14 cellular contexts compared by ENCODE assay signal in genomic region chr20:5923493-5923892, GRCh38. TPM values are rescaled to one million over a fixed set of nuclear protein-coding genes. Genes with fewer than 3 reads are reported as not detected.
DNase-seq lines count a peak whose midpoint lies in the region; ATAC-seq and TF ChIP-seq lines count a peak whose summit lies in the region.
"Had no signal": no experiment of that assay in that cellular context is flagged by ENCODE, and none has a peak within 500 bp of the region (broad histone marks: within the 10 kb centered on the region; RNA-seq: fewer than 3 reads in every experiment).

No MANE protein-coding gene starts in this region.

- H3K36me3 ChIP-seq in PC-3 (ENCODE audit: low read depth, low read length), result no peaks in the 10 kb centered on the region
- H3K36me3 ChIP-seq in esophagus muscularis mucosa, result no peaks in the 10 kb centered on the region
- no peaks in the 10 kb centered on the region for H3K36me3 ChIP-seq in tibial nerve
- H3K36me3 ChIP-seq: HAP-1 had no signal

- no TSS peak for BruUV-seq in PC-3 (replicated peaks; lab: Mats Ljungman, UMichigan)

- H3K9me3 ChIP-seq in PC-3 (ENCODE audit: low read length) (no peaks in the 10 kb centered on the region), esophagus muscularis mucosa (no peaks in the 10 kb centered on the region), tibial nerve (no peaks in the 10 kb centered on the region)
- H3K9me3 ChIP-seq: HAP-1 had no signal

- ATAC-seq in PC-3, result no peak

- TF ChIP-seq POLR2A in esophagus muscularis mucosa (IDR thresholded peaks at IDR 0.05; ENCODE audit: low read depth) (no peak), tibial nerve (IDR thresholded peaks at IDR 0.05) (no peak)

- H3K4me3 ChIP-seq in PC-3 (ENCODE audit: low read length) (no peak overlapping the region), esophagus muscularis mucosa (no peak overlapping the region), tibial nerve (no peak overlapping the region)
- H3K4me3 ChIP-seq: HAP-1 had no signal

- H3K27ac ChIP-seq in PC-3 (ENCODE audit: low read length), result no peak overlapping the region
- H3K27ac ChIP-seq in esophagus muscularis mucosa (replicated peaks in 1 of 4), result no peak overlapping the region
- H3K27ac ChIP-seq in tibial nerve, result no peak overlapping the region

- POLR2A ChIA-PET in PC-3 (lab: Charles Lee; ENCODE audit: unreplicated experiment), result no interaction called here

- no peaks in the 10 kb centered on the region for H3K9me2 ChIP-seq in PC-3 (replicated peaks; ENCODE audit: low read length)

- H2AFZ ChIP-seq in PC-3 (ENCODE audit: low read length), result 0 out of 2 replicates have a peak overlapping the region, but pooled peaks have one; percentile 11

- no peaks in the 10 kb centered on the region for H3K79me2 ChIP-seq in PC-3 (ENCODE audit: low read length)

- CTCF ChIA-PET in PC-3 (lab: Charles Lee), result no interaction called here

- 72% methylated on average over 5 of the region's 5 CpGs for WGBS in esophagus muscularis mucosa
- 58 to 65% methylated on average over 5 of the region's 5 CpGs for WGBS in tibial nerve, 2 donors

- no peaks in the 10 kb centered on the region for H4K20me1 ChIP-seq in PC-3 (ENCODE audit: low read length)

- no peak overlapping the region for H3K4me2 ChIP-seq in PC-3 (ENCODE audit: low read length)

- no peak for TF ChIP-seq CTCF in PC-3 (conservative IDR thresholded peaks at IDR 0.05; ENCODE audit: low read depth, low read length)
- no peak for TF ChIP-seq CTCF in esophagus muscularis mucosa (IDR thresholded peaks at IDR 0.05)
- TF ChIP-seq CTCF in GM13976 (IDR thresholded peaks at IDR 0.05; ENCODE audit: borderline replicate concordance, control extremely low read depth, extremely low read depth, insufficient read depth, missing control alignments), result no peak
- TF ChIP-seq CTCF in tibial nerve (IDR thresholded peaks at IDR 0.05), result no peak

- H3K4me1 ChIP-seq in PC-3 (ENCODE audit: insufficient read depth, low read length) (peaks cover 21% of the 10 kb centered on the region), esophagus muscularis mucosa (no peaks in the 10 kb centered on the region), tibial nerve (no peaks in the 10 kb centered on the region)
- H3K4me1 ChIP-seq: HAP-1 had no signal

- in situ Hi-C loops in KBM-7 (cut with MboI; ENCODE audit: low pct_unique_long_range_greater_than_20kb, low sequenced_read_pairs), result no loop called here
- in situ Hi-C loops in GM13976 (cut with MboI; ENCODE audit: low sequenced_read_pairs, unreplicated experiment), result no loop called here

- peaks cover 4% of the 10 kb centered on the region for H3F3A ChIP-seq in PC-3 (ENCODE audit: low read length, unreplicated experiment)

- no peak for TF ChIP-seq EP300 in esophagus muscularis mucosa (IDR thresholded peaks at IDR 0.05)
- TF ChIP-seq EP300 in tibial nerve (IDR thresholded peaks at IDR 0.05), result no peak

- H3K27me3 ChIP-seq in PC-3 (ENCODE audit: low read length), result peaks cover 30% of the 10 kb centered on the region
- H3K27me3 ChIP-seq in esophagus muscularis mucosa, result peaks cover 0 to 7% (median 0%) of the 10 kb centered on the region in 4 donors
- H3K27me3 ChIP-seq in tibial nerve, result no peaks in the 10 kb centered on the region

- no peak overlapping the region for H3K9ac ChIP-seq in PC-3 (ENCODE audit: low read length)

- DNase-seq in KBM-7 (peak; percentile 66), MV-4-11 (lab: John Stamatoyannopoulos, UW) (peak; percentile 61), PC-3 (no peak), esophagus muscularis mucosa (ENCODE audit: extremely low spot score) (peak; percentile 80), GM13976 (ENCODE audit: low spot score) (no peak), NCI-H1092 treated with DMSO at 0.1 percent for 48 hours (lab: John Stamatoyannopoulos, UW) (no peak), tibial nerve (ENCODE audit: low spot score in 2 of 2) (no peak)
- DNase-seq: CD4-positive, alpha-beta T cell; NCI-H1930; NCI-H526 treated with DMSO at 0.1 percent for 48 hours; NK-92 treated with Interleukin-12 subunit alpha and Interleukin-12 subunit beta, amount 100 ng/mL, for 24 hours; SHP77 had no signal

- intact Hi-C loops in PC-3 (cut with micrococcal nuclease) (no loop called here), esophagus muscularis mucosa (cut with DNase I) (no loop called here)

RNA-seq across cellular contexts. Expression of gene CHGB, which starts 12.2 kb away (rescaled TPM):
- total RNA-seq in PC-3 (2014; rRNA removed), result not detected in 2 replicates
- total RNA-seq in esophagus muscularis mucosa, result 1 to 10 TPM in 2 of 4 donors, under 1 TPM in 2; 0.29 to 1.6 (median 0.95) TPM
- total RNA-seq in tibial nerve, result 1 to 10 TPM in 1 of 4 donors, under 1 TPM in 2, not detected in 1; 0.39 to 1.1 (median 0.42) TPM
- total RNA-seq: B cell had no signal

RNA-seq across cellular contexts. Expression of gene TRMT6, which starts 26.8 kb away (rescaled TPM):
- 35.4 and 44.0 TPM in 2 replicates for total RNA-seq in PC-3 (2014; rRNA removed)
- 10 to 100 TPM in 1 of 4 donors, 1 to 10 TPM in 3; 9.2 to 13.4 (median 9.7) TPM for total RNA-seq in esophagus muscularis mucosa
- total RNA-seq in tibial nerve, result 10 to 100 TPM in 2 of 4 donors, 1 to 10 TPM in 2; 4.9 to 13.6 (median 8.6) TPM

RNA-seq across cellular contexts. Expression of gene MCM8, which starts 27.0 kb away (rescaled TPM):
- total RNA-seq in PC-3 (2014; rRNA removed) (26.6 and 27.0 TPM in 2 replicates), esophagus muscularis mucosa (1 to 10 TPM; 4.0 to 5.6 (median 4.4) TPM), tibial nerve (1 to 10 TPM; 2.9 to 5.1 (median 3.4) TPM)

Comparison
In these comparisons a context has a peak if more than half of its experiments do, and no peak if none do; other contexts are left out.
1. DNase-seq: peak in KBM-7 (single experiment), MV-4-11 (single experiment) and esophagus muscularis mucosa (single experiment); none in PC-3 (single experiment), GM13976 (single experiment), NCI-H1092 treated with DMSO at 0.1 percent for 48 hours (single experiment) and tibial nerve (0 of 2).